Comparison of ENCODE assay signal across 15 cellular contexts in genomic region chr10:103648951-103649532, GRCh38.
DNase-seq lines count a peak whose midpoint lies in the region; ATAC-seq and TF ChIP-seq lines count a peak whose summit lies in the region.
"Had no signal": no experiment of that assay in that cellular context is flagged by ENCODE, and none has a peak within 500 bp of the region (broad histone marks: within the 10 kb centered on the region; RNA-seq: fewer than 3 reads in every experiment).

No MANE protein-coding gene starts in this region.

- no peak overlapping the region; the same call in 1 of the 2 replicates for H3K4me2 ChIP-seq in IMR-90 (ENCODE audit: low read depth, low read length)

- no peak for TF ChIP-seq POLR2A in IMR-90 (IDR thresholded peaks at IDR 0.05; ENCODE audit: low read depth, low read length)

- CTCF ChIA-PET in IMR-90 (lab: Yijun Ruan, JAX): no interaction called here

- no peak overlapping the region for H4K5ac ChIP-seq in IMR-90 (ENCODE audit: low read depth, low read length)

- no peak overlapping the region for H3K23ac ChIP-seq in IMR-90 (ENCODE audit: low read depth, low read length)

- H2AK5ac ChIP-seq in IMR-90 (ENCODE audit: low read depth, low read length): peak overlapping the region; percentile 54; the same call in 1 of the 2 replicates

- peaks cover 44% of the 10 kb centered on the region for H3K4me1 Mint-ChIP-seq in type B pancreatic cell (ENCODE audit: unreplicated experiment)
- H3K4me1 Mint-ChIP-seq: activated CD4-positive, alpha-beta T cell treated with anti-CD3 and anti-CD28 coated beads for 36 hours had no signal

- no TSS peak for BruUV-seq in IMR-90 (replicated peaks; lab: Mats Ljungman, UMichigan)

- H3K18ac ChIP-seq in IMR-90 (ENCODE audit: low read depth, low read length): no peak overlapping the region

- no peak overlapping the region for H3K14ac ChIP-seq in IMR-90 (replicated peaks; ENCODE audit: low read depth, low read length)

- no peak overlapping the region for H2BK5ac ChIP-seq in IMR-90 (ENCODE audit: low read depth, low read length, poor library complexity, severe bottlenecking)

- H2BK20ac ChIP-seq in IMR-90 (ENCODE audit: low read depth, low read length): no peak overlapping the region

- DNase-seq in IMR-90: peak; percentile 16
- no peak for DNase-seq in colonic mucosa
- peak; percentile 95 for DNase-seq in left lobe of liver (ENCODE audit: low spot score)
- peak; percentile 43 for DNase-seq in stromal cell of bone marrow (ENCODE audit: low read depth)
- no peak for DNase-seq in SW 1271 (lab: John Stamatoyannopoulos, UW)
- DNase-seq in NCI-H2107 (lab: John Stamatoyannopoulos, UW): no peak
- DNase-seq in type B pancreatic cell (ENCODE audit: extremely low spot score, unreplicated experiment): no peak
- DNase-seq: activated CD4-positive, alpha-beta T cell treated with anti-CD3 and anti-CD28 coated beads for 36 hours; activated naive CD4-positive, alpha-beta T cell treated with Interleukin-2 at 50 U/mL for 16 hours; COR-L47; effector memory CD4-positive, alpha-beta T cell; NCI-H510A treated with DMSO at 0.1 percent for 48 hours; stimulated activated CD4-positive, alpha-beta T cell treated with anti-CD3 and anti-CD28 coated beads, Interleukin-4, amount 100 ng/mL, for 1 hour had no signal

- H3K36me3 Mint-ChIP-seq in type B pancreatic cell: peaks cover 6% of the 10 kb centered on the region

- no peak overlapping the region for H3K9ac ChIP-seq in IMR-90 (ENCODE audit: low read depth, low read length)
- H3K9ac ChIP-seq in colonic mucosa (ENCODE audit: low read depth in 2 of 2, low read length in 2 of 2): peak overlapping the region; percentile 23 to 27

- H3K27ac Mint-ChIP-seq in type B pancreatic cell: no peak overlapping the region
- H3K27ac Mint-ChIP-seq: activated CD4-positive, alpha-beta T cell treated with anti-CD3 and anti-CD28 coated beads for 36 hours had no signal

- peaks cover 60% of the 10 kb centered on the region for H3K9me1 ChIP-seq in IMR-90 (ENCODE audit: insufficient read depth, low read length)

- TF ChIP-seq CTCF in IMR-90 (conservative IDR thresholded peaks at IDR 0.05; ENCODE audit: low read depth, low read length) (no peak), colonic mucosa (IDR thresholded peaks at IDR 0.05) (no peak), type B pancreatic cell (conservative IDR thresholded peaks at IDR 0.05) (no peak)

- TF ChIP-seq RAD21 in IMR-90 (IDR thresholded peaks at IDR 0.05; ENCODE audit: low read length): no peak

- dilution Hi-C loops in IMR-90 (cut with HindIII; ENCODE audit: low sequenced_read_pairs, unreplicated experiment): no loop called here

- H3K27me3 ChIP-seq in IMR-90 (ENCODE audit: control insufficient read depth, insufficient read depth, low read length) (no peaks in the 10 kb centered on the region), colonic mucosa (no peaks in the 10 kb centered on the region)

- peak overlapping the region; percentile 16; the same call in 1 of the 2 replicates for H3K4ac ChIP-seq in IMR-90 (ENCODE audit: low read depth, low read length)

- no peak for ATAC-seq in IMR-90 (ENCODE audit: low read depth)
- ATAC-seq in left lobe of liver: peak; percentile 56
- ATAC-seq in HG03442 (IDR thresholded peaks at IDR 0.05; ENCODE audit: unreplicated experiment): no peak
- ATAC-seq: activated CD4-positive, alpha-beta T cell treated with anti-CD3 and anti-CD28 coated beads for 36 hours; HCT116 had no signal

- no peak overlapping the region for H4K8ac ChIP-seq in IMR-90 (ENCODE audit: low read depth in 2 of 2, low read length in 2 of 2)

- H3K4me3 Mint-ChIP-seq in type B pancreatic cell: no peak overlapping the region
- H3K4me3 Mint-ChIP-seq: activated CD4-positive, alpha-beta T cell treated with anti-CD3 and anti-CD28 coated beads for 36 hours had no signal

- no peak overlapping the region for H4K91ac ChIP-seq in IMR-90 (ENCODE audit: insufficient read depth, low read depth, low read length)

- no peak overlapping the region for H2BK120ac ChIP-seq in IMR-90 (ENCODE audit: low read depth, low read length)

- H3K9me3 ChIP-seq in IMR-90 (ENCODE audit: control insufficient read depth, insufficient read depth, low read length) (no peaks in the 10 kb centered on the region), colonic mucosa (no peaks in the 10 kb centered on the region)

- 87% methylated on average over 4 of the region's 11 CpGs; no CpG with 5 or more reads in 1 of the 2 experiments for WGBS in IMR-90 (ENCODE audit: extremely low coverage in 2 of 2, insufficient read length in 1 of 2), 2 experiments

- H3K36me3 ChIP-seq in IMR-90 (ENCODE audit: control insufficient read depth, insufficient read depth, low read length) (peaks cover 35% of the 10 kb centered on the region), colonic mucosa (no peaks in the 10 kb centered on the region)

- H3K4me1 ChIP-seq in IMR-90 (ENCODE audit: control insufficient read depth, insufficient read depth, low read length): peaks cover 38% of the 10 kb centered on the region
- H3K4me1 ChIP-seq in colonic mucosa: peaks cover 26% of the 10 kb centered on the region

- no peak overlapping the region for H3K56ac ChIP-seq in IMR-90 (ENCODE audit: extremely low read depth, insufficient read depth, low read length)

- H2BK15ac ChIP-seq in IMR-90 (ENCODE audit: low read depth, low read length): no peak overlapping the region

- no peaks in the 10 kb centered on the region for H3K9me3 Mint-ChIP-seq in type B pancreatic cell

- peaks cover 49 to 97% of the 10 kb centered on the region in 2 experiments for H3K79me1 ChIP-seq in IMR-90 (ENCODE audit: low read depth in 1 of 2, low read length in 2 of 2)

- no peaks in the 10 kb centered on the region for H3K27me3 Mint-ChIP-seq in type B pancreatic cell
- H3K27me3 Mint-ChIP-seq: activated CD4-positive, alpha-beta T cell treated with anti-CD3 and anti-CD28 coated beads for 36 hours had no signal

- POLR2A ChIA-PET in IMR-90 (lab: Charles Lee; ENCODE audit: unreplicated experiment): interaction anchor here (0.5 kb wide), 1 partner anchor 19 kb away, joined by 3 read pairs; no protein-coding TSS in a partner anchor

- H3K4me3 ChIP-seq in IMR-90 (ENCODE audit: insufficient read depth, low read depth, low read length) (no peak overlapping the region), colonic mucosa (no peak overlapping the region)

- no peak overlapping the region for H2AK9ac ChIP-seq in IMR-90 (replicated peaks; ENCODE audit: low read depth, low read length, poor library complexity)

- in situ Hi-C loops in IMR-90 (cut with MboI; ENCODE audit: low sequenced_read_pairs): no loop called here

- peaks cover 97% of the 10 kb centered on the region for H4K20me1 ChIP-seq in IMR-90 (ENCODE audit: insufficient read depth, low read length)

- no peak overlapping the region for H2AFZ ChIP-seq in IMR-90 (replicated peaks; ENCODE audit: low read length, poor library complexity)

- intact Hi-C loops in IMR-90 (cut with micrococcal nuclease) (no loop called here), colonic mucosa (cut with DNase I) (no loop called here)

- no peak overlapping the region for H3K27ac ChIP-seq in IMR-90 (ENCODE audit: insufficient read depth, low read length)
- H3K27ac ChIP-seq in colonic mucosa: no peak overlapping the region

TF ChIP-seq in IMR-90, 13 proteins besides CTCF, POLR2A, EP300 and RAD21:
- TF ChIP-seq, protein P1, sequence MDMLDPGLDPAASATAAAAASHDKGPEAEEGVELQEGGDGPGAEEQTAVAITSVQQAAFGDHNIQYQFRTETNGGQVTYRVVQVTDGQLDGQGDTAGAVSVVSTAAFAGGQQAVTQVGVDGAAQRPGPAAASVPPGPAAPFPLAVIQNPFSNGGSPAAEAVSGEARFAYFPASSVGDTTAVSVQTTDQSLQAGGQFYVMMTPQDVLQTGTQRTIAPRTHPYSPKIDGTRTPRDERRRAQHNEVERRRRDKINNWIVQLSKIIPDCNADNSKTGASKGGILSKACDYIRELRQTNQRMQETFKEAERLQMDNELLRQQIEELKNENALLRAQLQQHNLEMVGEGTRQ (IDR thresholded peaks at IDR 0.05; ENCODE audit: low read depth, low read length): no peak
- TF ChIP-seq, protein P2, sequence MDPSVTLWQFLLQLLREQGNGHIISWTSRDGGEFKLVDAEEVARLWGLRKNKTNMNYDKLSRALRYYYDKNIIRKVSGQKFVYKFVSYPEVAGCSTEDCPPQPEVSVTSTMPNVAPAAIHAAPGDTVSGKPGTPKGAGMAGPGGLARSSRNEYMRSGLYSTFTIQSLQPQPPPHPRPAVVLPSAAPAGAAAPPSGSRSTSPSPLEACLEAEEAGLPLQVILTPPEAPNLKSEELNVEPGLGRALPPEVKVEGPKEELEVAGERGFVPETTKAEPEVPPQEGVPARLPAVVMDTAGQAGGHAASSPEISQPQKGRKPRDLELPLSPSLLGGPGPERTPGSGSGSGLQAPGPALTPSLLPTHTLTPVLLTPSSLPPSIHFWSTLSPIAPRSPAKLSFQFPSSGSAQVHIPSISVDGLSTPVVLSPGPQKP (IDR thresholded peaks at IDR 0.05; ENCODE audit: borderline replicate concordance, low read depth, low read length): no peak
- TF ChIP-seq FOS (IDR thresholded peaks at IDR 0.05; ENCODE audit: low read depth, low read length) (no peak), CHD1 (IDR thresholded peaks at IDR 0.05; ENCODE audit: low read depth, low read length) (no peak), MAFK (IDR thresholded peaks at IDR 0.05; ENCODE audit: low read depth, low read length) (no peak), SMC3 (IDR thresholded peaks at IDR 0.05; ENCODE audit: low read depth, low read length) (no peak), MAZ (IDR thresholded peaks at IDR 0.05; ENCODE audit: borderline replicate concordance, low read depth, low read length) (no peak), MXI1 (IDR thresholded peaks at IDR 0.05; ENCODE audit: borderline replicate concordance, low read depth, low read length) (no peak), NFE2L2 (IDR thresholded peaks at IDR 0.05; ENCODE audit: low read depth, low read length) (no peak), RCOR1 (IDR thresholded peaks at IDR 0.05; ENCODE audit: insufficient replicate concordance, low read length) (no peak), RFX5 (IDR thresholded peaks at IDR 0.05; ENCODE audit: low read depth, low read length) (no peak), BHLHE40 (IDR thresholded peaks at IDR 0.05; ENCODE audit: low read depth, low read length) (no peak), CEBPB (IDR thresholded peaks at IDR 0.05; ENCODE audit: low read depth, low read length) (no peak)

Comparison
In these comparisons a context has a peak if more than half of its experiments do, and no peak if none do; other contexts are left out.
1. DNase-seq: peak in IMR-90 (single experiment), left lobe of liver (single experiment) and stromal cell of bone marrow (single experiment); none in colonic mucosa (single experiment), SW 1271 (0 of 2), NCI-H2107 (single experiment) and type B pancreatic cell (single experiment).